ENCODE assay signal across 18 cellular contexts in genomic region chr2:196823750-196824149, GRCh38. TPM values are rescaled to one million over a fixed set of nuclear protein-coding genes. Genes with fewer than 3 reads are reported as not detected.
DNase-seq lines count a peak whose midpoint lies in the region; ATAC-seq and TF ChIP-seq lines count a peak whose summit lies in the region.
"Had no signal": no experiment of that assay in that cellular context is flagged by ENCODE, and none has a peak within 500 bp of the region (broad histone marks: within the 10 kb centered on the region; RNA-seq: fewer than 3 reads in every experiment).

No MANE protein-coding gene starts in this region.

- peaks cover 5% of the 10 kb centered on the region for H3K4me1 ChIP-seq in RWPE2 (ENCODE audit: insufficient read depth, poor library complexity, severe bottlenecking)
- H3K4me1 ChIP-seq: body of pancreas, SJCRH30 had no signal

- H3K27ac ChIP-seq in RWPE2 (ENCODE audit: poor library complexity, severe bottlenecking) (peak overlapping the region; percentile 23), substantia nigra (ENCODE audit: low read depth, low read length, poor library complexity, severe bottlenecking) (no peak overlapping the region)
- H3K27ac ChIP-seq: body of pancreas, neutrophil, SJCRH30 had no signal

- H3K27ac Mint-ChIP-seq in type B pancreatic cell = peak overlapping the region; percentile 46
- H3K27ac Mint-ChIP-seq: activated B cell treated with CpG ODN at 0.5 μM for 24 hours; activated T-cell treated with anti-CD3 and anti-CD28 coated beads, Interleukin-2, amount 50 U/mL, for 24 hours; GM23338 had no signal

- H3K4me3 Mint-ChIP-seq in type B pancreatic cell = no peak overlapping the region
- H3K4me3 Mint-ChIP-seq: activated B cell treated with CpG ODN at 0.5 μM for 24 hours; activated T-cell treated with anti-CD3 and anti-CD28 coated beads, Interleukin-2, amount 50 U/mL, for 24 hours; GM23338 had no signal

- ATAC-seq in RWPE2 (ENCODE audit: low read depth) (peak; percentile 92), GM21825 (IDR thresholded peaks at IDR 0.05; ENCODE audit: unreplicated experiment) (no peak), HG02763 (IDR thresholded peaks at IDR 0.05; ENCODE audit: unreplicated experiment) (no peak)
- ATAC-seq: body of pancreas, GM23338, left lobe of liver had no signal

- no peak for TF ChIP-seq CTCF in RWPE2 (IDR thresholded peaks at IDR 0.05; ENCODE audit: poor library complexity, severe bottlenecking)
- no peak for TF ChIP-seq CTCF in fibroblast of the aortic adventitia (IDR thresholded peaks at IDR 0.05; ENCODE audit: insufficient read depth, low read length)
- no peak for TF ChIP-seq CTCF in type B pancreatic cell (conservative IDR thresholded peaks at IDR 0.05)

- no peaks in the 10 kb centered on the region for H3K4me1 Mint-ChIP-seq in type B pancreatic cell (ENCODE audit: unreplicated experiment)
- H3K4me1 Mint-ChIP-seq: activated B cell treated with CpG ODN at 0.5 μM for 24 hours had no signal

- H3K9me3 ChIP-seq in RWPE2 (ENCODE audit: severe bottlenecking) = no peaks in the 10 kb centered on the region
- H3K9me3 ChIP-seq: body of pancreas, neutrophil, SJCRH30 had no signal

- peaks cover 11% of the 10 kb centered on the region for H3K9me3 Mint-ChIP-seq in type B pancreatic cell
- H3K9me3 Mint-ChIP-seq: activated T-cell treated with anti-CD3 and anti-CD28 coated beads, Interleukin-2, amount 50 U/mL, for 24 hours had no signal

- no peaks in the 10 kb centered on the region for H3K36me3 Mint-ChIP-seq in type B pancreatic cell

- no peak overlapping the region for H3K4me3 ChIP-seq in RWPE2 (ENCODE audit: severe bottlenecking)
- no peak overlapping the region for H3K4me3 ChIP-seq in fibroblast of the aortic adventitia (ENCODE audit: low read depth, low read length)
- H3K4me3 ChIP-seq: body of pancreas, GM23338, SJCRH30 had no signal

- H3K36me3 ChIP-seq in RWPE2 (ENCODE audit: low read depth) = no peaks in the 10 kb centered on the region
- H3K36me3 ChIP-seq: neutrophil, SJCRH30 had no signal

- DNase-seq in SIG-M5 treated with dmso at 0.1 percent for 504 hours (lab: John Stamatoyannopoulos, UW; ENCODE audit: unreplicated experiment) (peak; percentile 12), SIG-M5 (lab: John Stamatoyannopoulos, UW) (no peak), RWPE2 (ENCODE audit: low spot score) (no peak), fibroblast of the aortic adventitia (ENCODE audit: low read depth) (peak; percentile 77), type B pancreatic cell (ENCODE audit: extremely low spot score, unreplicated experiment) (no peak), substantia nigra (lab: John Stamatoyannopoulos, UW) (no peak)
- DNase-seq: activated B cell treated with CpG ODN at 0.5 μM for 24 hours; activated T-cell treated with anti-CD3 and anti-CD28 coated beads, Interleukin-2, amount 50 U/mL, for 24 hours; body of pancreas; GF-D8; SJCRH30; stimulated activated CD4-positive, alpha-beta T cell treated with anti-CD3 and anti-CD28 coated beads, Interleukin-1b, Interleukin-23, amount 100 ng/mL, for 48 hours; stimulated activated naive CD4-positive, alpha-beta T cell treated with Interleukin-2 at 50 U/mL for 16 hours had no signal

- H3K27me3 Mint-ChIP-seq in type B pancreatic cell = no peaks in the 10 kb centered on the region

- no peaks in the 10 kb centered on the region for H3K27me3 ChIP-seq in RWPE2 (ENCODE audit: insufficient read depth, poor library complexity, severe bottlenecking)
- H3K27me3 ChIP-seq: body of pancreas, SJCRH30 had no signal

RNA-seq across cellular contexts. Expression of gene C2orf66, which starts 14.6 kb away (rescaled TPM):
- 0.27 TPM in 1 of 2 replicates, not detected in the other for total RNA-seq in fibroblast of the aortic adventitia (ENCODE audit: low replicate concordance)
- total RNA-seq in type B pancreatic cell (ENCODE audit: low replicate concordance) = 0.29 TPM in 1 of 2 replicates, not detected in the other
- total RNA-seq: activated B cell treated with CpG ODN at 0.5 μM for 24 hours, GM23338, left lobe of liver had no signal

RNA-seq across cellular contexts. Expression of gene GTF3C3, which starts 24.3 kb away (rescaled TPM):
- total RNA-seq in fibroblast of the aortic adventitia (ENCODE audit: low replicate concordance) = 35.1 and 36.7 TPM in 2 replicates
- total RNA-seq in type B pancreatic cell (ENCODE audit: low replicate concordance) = 45.7 and 54.3 TPM in 2 replicates

Comparison
In these comparisons a context has a peak if more than half of its experiments do, and no peak if none do; other contexts are left out.
1. DNase-seq: peak in SIG-M5 treated with dmso at 0.1 percent for 504 hours (single experiment) and fibroblast of the aortic adventitia (single experiment); none in SIG-M5 (single experiment), RWPE2 (single experiment), type B pancreatic cell (single experiment) and substantia nigra (0 of 49).